ENCODE assay signal across 11 cellular contexts in genomic region chr15:78943692-78944091, GRCh38. TPM values are rescaled to one million over a fixed set of nuclear protein-coding genes. Genes with fewer than 3 reads are reported as not detected.
DNase-seq lines count a peak whose midpoint lies in the region; ATAC-seq and TF ChIP-seq lines count a peak whose summit lies in the region.
"Had no signal": no experiment of that assay in that cellular context is flagged by ENCODE, and none has a peak within 500 bp of the region (broad histone marks: within the 10 kb centered on the region; RNA-seq: fewer than 3 reads in every experiment).

No MANE protein-coding gene starts in this region.

- H2AFZ ChIP-seq in MM.1S (ENCODE audit: low read length) = no peak overlapping the region

- H3K36me3 Mint-ChIP-seq in activated CD8-positive, alpha-beta T cell treated with anti-CD3 and anti-CD28 coated beads for 36 hours (ENCODE audit: low read depth) = no peaks in the 10 kb centered on the region
- peaks cover 41% of the 10 kb centered on the region for H3K36me3 Mint-ChIP-seq in stimulated activated effector memory CD8-positive, alpha-beta T cell treated with anti-CD3 and anti-CD28 coated beads, Interleukin-12 subunit alpha, Interleukin-12 subunit beta, amount 100 ng/mL, for 72 hours

- H3K4me3 ChIP-seq in liver (ENCODE audit: low read depth in 1 of 3, low read length in 3 of 3) = peak overlapping the region in 2 of 3 donors; percentile 64 to 81
- no peak overlapping the region for H3K4me3 ChIP-seq in MM.1S (ENCODE audit: low read length)

- no peaks in the 10 kb centered on the region for H3K79me2 ChIP-seq in MM.1S (ENCODE audit: low read length)

- no peaks in the 10 kb centered on the region for H3K9me2 ChIP-seq in MM.1S (replicated peaks; ENCODE audit: insufficient read depth, low read length)

- H3K4me3 Mint-ChIP-seq in activated CD8-positive, alpha-beta T cell treated with anti-CD3 and anti-CD28 coated beads for 36 hours = peak overlapping the region; percentile 70
- peak overlapping the region; percentile 86 for H3K4me3 Mint-ChIP-seq in stimulated activated effector memory CD8-positive, alpha-beta T cell treated with anti-CD3 and anti-CD28 coated beads, Interleukin-12 subunit alpha, Interleukin-12 subunit beta, amount 100 ng/mL, for 72 hours

- H3K27me3 ChIP-seq in liver (ENCODE audit: control insufficient read depth in 4 of 4, insufficient read depth in 4 of 4, low read length in 3 of 4) (no peaks in the 10 kb centered on the region), MM.1S (replicated peaks; ENCODE audit: insufficient read depth, low read length) (peaks cover 10% of the 10 kb centered on the region)

- peak; percentile 1 for ATAC-seq in HG02642 (IDR thresholded peaks at IDR 0.05; ENCODE audit: poor library complexity, unreplicated experiment)
- no peak for ATAC-seq in activated CD8-positive, alpha-beta T cell treated with anti-CD3 and anti-CD28 coated beads for 36 hours
- no peak for ATAC-seq in stimulated activated effector memory CD8-positive, alpha-beta T cell treated with anti-CD3 and anti-CD28 coated beads, Interleukin-12 subunit alpha, Interleukin-12 subunit beta, amount 100 ng/mL, for 72 hours

- TF ChIP-seq RAD21 in liver (IDR thresholded peaks at IDR 0.05) = no peak

- intact Hi-C loops in activated CD8-positive, alpha-beta T cell treated with anti-CD3 and anti-CD28 coated beads for 36 hours (cut with micrococcal nuclease) = no loop called here

- DNase-seq in activated CD8-positive, alpha-beta T cell treated with anti-CD3 and anti-CD28 coated beads for 36 hours = no peak
- no peak for DNase-seq in stimulated activated effector memory CD8-positive, alpha-beta T cell treated with anti-CD3 and anti-CD28 coated beads, Interleukin-12 subunit alpha, Interleukin-12 subunit beta, amount 100 ng/mL, for 72 hours (ENCODE audit: low spot score in 2 of 2)
- no peak for DNase-seq in MM.1S
- DNase-seq in amniotic stem cell (lab: John Stamatoyannopoulos, UW) = no peak
- no peak for DNase-seq in midbrain (lab: John Stamatoyannopoulos, UW)
- DNase-seq in activated naive CD4-positive, alpha-beta T cell (lab: John Stamatoyannopoulos, UW) = no peak
- DNase-seq: kidney glomerular epithelial cell, NCI-H1930 had no signal

- no peak for TF ChIP-seq CTCF in activated CD8-positive, alpha-beta T cell treated with anti-CD3 and anti-CD28 coated beads for 36 hours (IDR thresholded peaks at IDR 0.05)
- no peak for TF ChIP-seq CTCF in liver (IDR thresholded peaks at IDR 0.05; ENCODE audit: low read depth, low read length, missing input control)
- no peak for TF ChIP-seq CTCF in MM.1S (IDR thresholded peaks at IDR 0.05; ENCODE audit: low read length)

- H3K27ac ChIP-seq in liver (ENCODE audit: low read depth in 1 of 2, low read length in 2 of 2) = peak overlapping the region; percentile 83 to 90
- no peak overlapping the region for H3K27ac ChIP-seq in MM.1S (ENCODE audit: low read length)
- H3K27ac ChIP-seq: cardiac muscle cell had no signal

- H4K20me1 ChIP-seq in MM.1S (ENCODE audit: insufficient read depth, low read length) = no peaks in the 10 kb centered on the region

- peaks cover 10% of the 10 kb centered on the region; the same call in 1 of the 2 replicates for H3F3A ChIP-seq in MM.1S (ENCODE audit: insufficient read depth, low read length)

- 57% methylated on average over 7 of the region's 7 CpGs for whole genome bisulfite sequencing in liver

- CTCF ChIA-PET in activated CD8-positive, alpha-beta T cell treated with anti-CD3 and anti-CD28 coated beads for 36 hours (lab: Charles Lee) = no interaction called here

- no peak overlapping the region for H3K27ac Mint-ChIP-seq in activated CD8-positive, alpha-beta T cell treated with anti-CD3 and anti-CD28 coated beads for 36 hours
- peak overlapping the region; percentile 85 for H3K27ac Mint-ChIP-seq in stimulated activated effector memory CD8-positive, alpha-beta T cell treated with anti-CD3 and anti-CD28 coated beads, Interleukin-12 subunit alpha, Interleukin-12 subunit beta, amount 100 ng/mL, for 72 hours

- POLR2A ChIA-PET in activated CD8-positive, alpha-beta T cell treated with anti-CD3 and anti-CD28 coated beads for 36 hours (lab: Charles Lee) = no interaction called here

- no peaks in the 10 kb centered on the region for H3K36me3 ChIP-seq in liver (ENCODE audit: control insufficient read depth in 4 of 4, insufficient read depth in 3 of 4, low read depth in 1 of 4, low read length in 3 of 4)
- no peaks in the 10 kb centered on the region for H3K36me3 ChIP-seq in MM.1S (replicated peaks; ENCODE audit: insufficient read depth, low read length)
- H3K36me3 ChIP-seq: cardiac muscle cell had no signal

- H3K4me1 Mint-ChIP-seq in activated CD8-positive, alpha-beta T cell treated with anti-CD3 and anti-CD28 coated beads for 36 hours (ENCODE audit: low read depth) = peaks cover 10% of the 10 kb centered on the region
- H3K4me1 Mint-ChIP-seq in stimulated activated effector memory CD8-positive, alpha-beta T cell treated with anti-CD3 and anti-CD28 coated beads, Interleukin-12 subunit alpha, Interleukin-12 subunit beta, amount 100 ng/mL, for 72 hours = peaks cover 18% of the 10 kb centered on the region

- no peak overlapping the region for H3K4me2 ChIP-seq in MM.1S (ENCODE audit: low read depth, low read length)

- peaks cover 12% of the 10 kb centered on the region for H3K27me3 Mint-ChIP-seq in activated CD8-positive, alpha-beta T cell treated with anti-CD3 and anti-CD28 coated beads for 36 hours

- H3K9me3 ChIP-seq in liver (ENCODE audit: control insufficient read depth in 4 of 4, low read length in 3 of 4) (no peaks in the 10 kb centered on the region), MM.1S (replicated peaks; ENCODE audit: insufficient read depth, low read length) (no peaks in the 10 kb centered on the region)

- H3K9ac ChIP-seq in liver (ENCODE audit: low read depth in 1 of 2, low read length in 2 of 2) (peak overlapping the region in 1 of 2 donors; percentile 47), MM.1S (ENCODE audit: low read length) (no peak overlapping the region)

- H3K9me3 Mint-ChIP-seq in activated CD8-positive, alpha-beta T cell treated with anti-CD3 and anti-CD28 coated beads for 36 hours = no peaks in the 10 kb centered on the region
- H3K9me3 Mint-ChIP-seq in stimulated activated effector memory CD8-positive, alpha-beta T cell treated with anti-CD3 and anti-CD28 coated beads, Interleukin-12 subunit alpha, Interleukin-12 subunit beta, amount 100 ng/mL, for 72 hours = no peaks in the 10 kb centered on the region

- H3K4me1 ChIP-seq in liver (ENCODE audit: control insufficient read depth in 4 of 4, insufficient read depth in 4 of 4, low read length in 3 of 4) (peaks cover 0 to 23% (median 7%) of the 10 kb centered on the region in 4 donors), MM.1S (ENCODE audit: low read length) (peaks cover 16% of the 10 kb centered on the region)

TF ChIP-seq in liver, 16 proteins besides CTCF, POLR2A, EP300 and RAD21 (continues in another document):
- TF ChIP-seq HNF4G (IDR thresholded peaks at IDR 0.05) (no peak), SP1 (IDR thresholded peaks at IDR 0.05) (no peak), TAF1 (conservative IDR thresholded peaks at IDR 0.05) (no peak), ZBTB33 (IDR thresholded peaks at IDR 0.05) (no peak), EGR1 (IDR thresholded peaks at IDR 0.05; ENCODE audit: low read depth in 2 of 2) (no peak), NR2F2 (IDR thresholded peaks at IDR 0.05) (no peak), REST (IDR thresholded peaks at IDR 0.05) (no peak), ATF3 (IDR thresholded peaks at IDR 0.05) (no peak), GABPA (IDR thresholded peaks at IDR 0.05 in 1 of 2, conservative IDR thresholded peaks at IDR 0.05 in 1 of 2) (no peak)

RNA-seq across cellular contexts. Expression of gene CTSH, which starts 1.2 kb away (rescaled TPM):
- 10 to 100 TPM; 13.2 to 14.1 TPM for total RNA-seq in activated CD8-positive, alpha-beta T cell treated with anti-CD3 and anti-CD28 coated beads for 36 hours
- 10 to 100 TPM; 46.3 to 73.3 TPM for total RNA-seq in liver
- polyA plus RNA-seq in liver = 100 to 1,000 TPM; 118 to 162 TPM
